Comparison of ENCODE assay signal across 17 cellular contexts in genomic region chr20:10490706-10491105, GRCh38. TPM values are rescaled to one million over a fixed set of nuclear protein-coding genes. Genes with fewer than 3 reads are reported as not detected.
A peak's percentile ranks its signal among the peaks of the same experiment; 100 is the strongest.
DNase-seq lines count a peak whose midpoint lies in the region; ATAC-seq and TF ChIP-seq lines count a peak whose summit lies in the region.
"Had no signal": no experiment of that assay in that cellular context is flagged by ENCODE, and none has a peak within 500 bp of the region (broad histone marks: within the 10 kb centered on the region; RNA-seq: fewer than 3 reads in every experiment).

No MANE protein-coding gene starts in this region.

- no peaks in the 10 kb centered on the region for H3K79me2 ChIP-seq in mesendoderm (ENCODE audit: control insufficient read depth, insufficient read depth, low read length)

- no peak for ATAC-seq in GM21526 (IDR thresholded peaks at IDR 0.05; ENCODE audit: low FRiP score, unreplicated experiment)
- ATAC-seq: effector memory CD8-positive, alpha-beta T cell; PC-3; stimulated activated memory B cell treated with anti-CD40 and anti-IgM and Interleukin-4, amounts not matched to agents 10 μg/mL and 1 μg/mL and 100 μg/mL, for 72 hours had no signal

- H3K4me3 Mint-ChIP-seq in endothelial cell (ENCODE audit: unreplicated experiment): no peak overlapping the region
- H3K4me3 Mint-ChIP-seq in activated CD4-positive, alpha-beta memory T cell treated with anti-CD3 and anti-CD28 coated beads, Interleukin-2, amount 10 ng/mL, durations not matched to agents 7 days and 5 days: no peak overlapping the region
- H3K4me3 Mint-ChIP-seq: effector memory CD8-positive, alpha-beta T cell; mesothelial cell of epicardium; stimulated activated memory B cell treated with anti-CD40 and anti-IgM and Interleukin-4, amounts not matched to agents 10 μg/mL and 1 μg/mL and 100 μg/mL, for 72 hours had no signal

- no CpG with 5 or more reads among the region's 1 CpG for WGBS in mesendoderm (ENCODE audit: extremely low coverage, insufficient coverage, low lambda C conversion rate)

- no peak overlapping the region for H3K56ac ChIP-seq in mesendoderm (ENCODE audit: low read length)

- in situ Hi-C loops in KBM-7 (cut with MboI; ENCODE audit: low pct_unique_long_range_greater_than_20kb, low sequenced_read_pairs): no loop called here

- H4K8ac ChIP-seq in mesendoderm (ENCODE audit: low read depth, low read length): no peak overlapping the region

- no peak overlapping the region for H2AK5ac ChIP-seq in mesendoderm (ENCODE audit: low read length)

- H3K4me1 ChIP-seq in mesendoderm (ENCODE audit: control insufficient read depth, low read depth, low read length): peaks cover 11% of the 10 kb centered on the region

- no peak overlapping the region for H2BK120ac ChIP-seq in mesendoderm (ENCODE audit: low read depth, low read length)

- no peak overlapping the region for H3K4ac ChIP-seq in mesendoderm (ENCODE audit: low read depth, low read length)

- H3K79me1 ChIP-seq in mesendoderm (ENCODE audit: low read length): no peaks in the 10 kb centered on the region

- H2BK15ac ChIP-seq in mesendoderm (replicated peaks; ENCODE audit: low read depth): no peak overlapping the region

- POLR2A ChIA-PET in activated CD4-positive, alpha-beta memory T cell treated with anti-CD3 and anti-CD28 coated beads, Interleukin-2, amount 10 ng/mL, durations not matched to agents 7 days and 5 days (lab: Charles Lee): no interaction called here

- H3K23ac ChIP-seq in mesendoderm (ENCODE audit: low read length): no peak overlapping the region

- no peaks in the 10 kb centered on the region for H3K36me3 ChIP-seq in mesendoderm (ENCODE audit: control insufficient read depth, insufficient read depth, low read length)
- H3K36me3 ChIP-seq: BLaER1 had no signal

- no peak overlapping the region for H2BK5ac ChIP-seq in mesendoderm (ENCODE audit: low read length)

- H4K5ac ChIP-seq in mesendoderm (ENCODE audit: low read length): no peak overlapping the region

- H3K9me3 Mint-ChIP-seq in endothelial cell (ENCODE audit: unreplicated experiment): no peaks in the 10 kb centered on the region
- H3K9me3 Mint-ChIP-seq in activated CD4-positive, alpha-beta memory T cell treated with anti-CD3 and anti-CD28 coated beads, Interleukin-2, amount 10 ng/mL, durations not matched to agents 7 days and 5 days: no peaks in the 10 kb centered on the region
- H3K9me3 Mint-ChIP-seq: effector memory CD8-positive, alpha-beta T cell; mesothelial cell of epicardium; stimulated activated memory B cell treated with anti-CD40 and anti-IgM and Interleukin-4, amounts not matched to agents 10 μg/mL and 1 μg/mL and 100 μg/mL, for 72 hours had no signal

- H3K27me3 ChIP-seq in HL-60 (ENCODE audit: insufficient read depth, poor library complexity, severe bottlenecking) (no peaks in the 10 kb centered on the region), mesendoderm (ENCODE audit: insufficient read depth, low read length, poor library complexity) (no peaks in the 10 kb centered on the region)
- H3K27me3 ChIP-seq: BLaER1 had no signal

- TF ChIP-seq CTCF in HL-60 (IDR thresholded peaks at IDR 0.05; ENCODE audit: insufficient read depth, low read length) (no peak), endothelial cell (IDR thresholded peaks at IDR 0.05; ENCODE audit: unreplicated experiment) (no peak)

- CTCF ChIA-PET in activated CD4-positive, alpha-beta memory T cell treated with anti-CD3 and anti-CD28 coated beads, Interleukin-2, amount 10 ng/mL, durations not matched to agents 7 days and 5 days (lab: Charles Lee): no interaction called here

- H3K9ac ChIP-seq in mesendoderm (ENCODE audit: low read length): no peak overlapping the region
- H3K9ac ChIP-seq: BLaER1 had no signal

- no peaks in the 10 kb centered on the region for H3K27me3 Mint-ChIP-seq in endothelial cell (ENCODE audit: unreplicated experiment)
- no peaks in the 10 kb centered on the region for H3K27me3 Mint-ChIP-seq in activated CD4-positive, alpha-beta memory T cell treated with anti-CD3 and anti-CD28 coated beads, Interleukin-2, amount 10 ng/mL, durations not matched to agents 7 days and 5 days
- H3K27me3 Mint-ChIP-seq: effector memory CD8-positive, alpha-beta T cell; stimulated activated memory B cell treated with anti-CD40 and anti-IgM and Interleukin-4, amounts not matched to agents 10 μg/mL and 1 μg/mL and 100 μg/mL, for 72 hours had no signal

- no peak overlapping the region for H3K4me2 ChIP-seq in mesendoderm (ENCODE audit: low read length)
- H3K4me2 ChIP-seq: BLaER1 had no signal

- H3K27ac Mint-ChIP-seq in endothelial cell (ENCODE audit: unreplicated experiment): peak overlapping the region; percentile 33
- no peak overlapping the region for H3K27ac Mint-ChIP-seq in activated CD4-positive, alpha-beta memory T cell treated with anti-CD3 and anti-CD28 coated beads, Interleukin-2, amount 10 ng/mL, durations not matched to agents 7 days and 5 days
- H3K27ac Mint-ChIP-seq: mesothelial cell of epicardium; stimulated activated memory B cell treated with anti-CD40 and anti-IgM and Interleukin-4, amounts not matched to agents 10 μg/mL and 1 μg/mL and 100 μg/mL, for 72 hours had no signal

- no peaks in the 10 kb centered on the region for H3K36me3 Mint-ChIP-seq in endothelial cell (ENCODE audit: low read depth, unreplicated experiment)
- H3K36me3 Mint-ChIP-seq in activated CD4-positive, alpha-beta memory T cell treated with anti-CD3 and anti-CD28 coated beads, Interleukin-2, amount 10 ng/mL, durations not matched to agents 7 days and 5 days (ENCODE audit: low read depth): peaks cover 3% of the 10 kb centered on the region
- H3K36me3 Mint-ChIP-seq: mesothelial cell of epicardium had no signal

- peaks cover 35% of the 10 kb centered on the region for H3K4me1 Mint-ChIP-seq in endothelial cell (ENCODE audit: unreplicated experiment)
- H3K4me1 Mint-ChIP-seq in activated CD4-positive, alpha-beta memory T cell treated with anti-CD3 and anti-CD28 coated beads, Interleukin-2, amount 10 ng/mL, durations not matched to agents 7 days and 5 days: peaks cover 32% of the 10 kb centered on the region

- H3K4me3 ChIP-seq in HL-60 (replicated peaks; ENCODE audit: insufficient read depth, low read length) (no peak overlapping the region), mesendoderm (ENCODE audit: low read length) (no peak overlapping the region)
- H3K4me3 ChIP-seq: BLaER1 had no signal

- peak overlapping the region; percentile 68 for H3K18ac ChIP-seq in mesendoderm (ENCODE audit: low read length)

- DNase-seq in Ammon's horn (ENCODE audit: low spot score) (peak; percentile 73), HL-60 (ENCODE audit: low read depth in 1 of 2, low spot score in 1 of 2) (peak in 1 of 2 experiments; percentile 45), endothelial cell (ENCODE audit: low spot score) (no peak), mesendoderm (peak; percentile 94), RKO (ENCODE audit: low spot score) (no peak), KBM-7 (no peak)
- DNase-seq in activated CD4-positive, alpha-beta memory T cell treated with anti-CD3 and anti-CD28 coated beads, Interleukin-2, amount 10 ng/mL, durations not matched to agents 7 days and 5 days: no peak
- DNase-seq: activated T-cell treated with anti-CD3 and anti-CD28 coated beads, Interleukin-2, amount 50 U/mL, for 48 hours; effector memory CD8-positive, alpha-beta T cell; NCI-H2227 treated with DMSO at 0.1 percent for 48 hours; PC-3; stimulated activated CD4-positive, alpha-beta T cell treated with anti-CD3 and anti-CD28 coated beads, Interleukin-2, amount 100 ng/mL, for 24 hours; T-helper 1 cell had no signal

- H3K27ac ChIP-seq in HL-60 (replicated peaks) (peak overlapping the region; percentile 62), mesendoderm (ENCODE audit: low read depth, low read length) (peak overlapping the region; percentile 83)
- H3K27ac ChIP-seq: BLaER1 had no signal

RNA-seq across cellular contexts. Expression of gene SLX4IP, which starts 55.6 kb away (rescaled TPM):
- total RNA-seq in endothelial cell (ENCODE audit: unreplicated experiment): 6.8 TPM
- polyA plus RNA-seq in mesendoderm (2013, experiment 1 of 2): 2.2 TPM
- polyA plus RNA-seq in mesendoderm (2013, experiment 2 of 2): 2.4 TPM
- total RNA-seq in activated CD4-positive, alpha-beta memory T cell treated with anti-CD3 and anti-CD28 coated beads, Interleukin-2, amount 10 ng/mL, durations not matched to agents 7 days and 5 days: 1 to 10 TPM; 6.2 TPM

RNA-seq across cellular contexts. Expression of gene MKKS, which starts 56.7 kb away (rescaled TPM):
- total RNA-seq in endothelial cell (ENCODE audit: unreplicated experiment): 10.6 TPM
- 12.4 TPM for polyA plus RNA-seq in mesendoderm (2013, experiment 1 of 2)
- 12.7 TPM for polyA plus RNA-seq in mesendoderm (2013, experiment 2 of 2)
- total RNA-seq in activated CD4-positive, alpha-beta memory T cell treated with anti-CD3 and anti-CD28 coated beads, Interleukin-2, amount 10 ng/mL, durations not matched to agents 7 days and 5 days: 1 to 10 TPM; 7.1 to 8.2 TPM

Comparison
In these comparisons a context has a peak if more than half of its experiments do, and no peak if none do; other contexts are left out.
1. DNase-seq: peak in Ammon's horn (single experiment) and mesendoderm (single experiment); none in endothelial cell (single experiment), RKO (single experiment), KBM-7 (single experiment) and activated CD4-positive, alpha-beta memory T cell treated with anti-CD3 and anti-CD28 coated beads, Interleukin-2, amount 10 ng/mL, durations not matched to agents 7 days and 5 days (single experiment).